In the genomic region with DNA sequence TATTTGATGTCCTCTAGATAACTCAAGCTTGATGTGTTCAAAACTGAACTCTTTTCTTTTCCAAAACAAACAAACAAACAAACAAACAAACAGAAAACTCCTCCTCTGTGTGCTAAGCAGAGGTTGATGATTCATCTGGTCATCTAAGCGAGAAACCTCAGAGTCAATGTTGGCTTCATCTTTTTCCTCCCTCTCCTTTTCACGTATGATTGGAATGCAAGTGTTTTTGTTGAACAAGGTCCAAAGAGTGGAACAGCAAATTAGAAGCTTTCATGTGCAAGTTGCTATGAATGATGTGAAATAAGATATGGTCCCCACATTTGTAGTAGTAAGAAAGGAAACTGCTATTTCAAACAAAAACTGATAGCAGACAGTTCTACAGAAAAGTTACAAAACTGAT, we compare ENCODE assay signal across 12 cellular contexts. TPM values are rescaled to one million over a fixed set of nuclear protein-coding genes. Genes with fewer than 3 reads are reported as not detected.
DNase-seq lines count a peak whose midpoint lies in the region; TF ChIP-seq lines count a peak whose summit lies in the region.
"Had no signal": no experiment of that assay in that cellular context is flagged by ENCODE, and none has a peak within 500 bp of the region (broad histone marks: within the 10 kb centered on the region; RNA-seq: fewer than 3 reads in every experiment).

No MANE protein-coding gene starts in this region.

- H3K9me3 ChIP-seq in OCI-LY7 (ENCODE audit: low read length), result no peaks in the 10 kb centered on the region

- CTCF ChIA-PET in OCI-LY7 (lab: Charles Lee; ENCODE audit: unreplicated experiment), result no interaction called here

- peaks cover 3% of the 10 kb centered on the region for H3K9me3 Mint-ChIP-seq in osteocyte (ENCODE audit: unreplicated experiment)

- no TSS peak for BruUV-seq in OCI-LY7 (replicated peaks; lab: Mats Ljungman, UMichigan)

- H3K27ac ChIP-seq in OCI-LY7 (ENCODE audit: low read depth, low read length, poor library complexity, severe bottlenecking), result no peak overlapping the region
- H3K27ac ChIP-seq: spleen had no signal

- H3K79me2 ChIP-seq in OCI-LY7 (ENCODE audit: insufficient read depth, low read depth, low read length), result no peaks in the 10 kb centered on the region

- DNase-seq in Daoy (ENCODE audit: low read depth) (peak; percentile 72), OCI-LY7 (ENCODE audit: low spot score) (no peak), dedifferentiated amniotic fluid mesenchymal stem cell (ENCODE audit: extremely low spot score) (peak; percentile 95), osteocyte (ENCODE audit: extremely low spot score, unreplicated experiment) (no peak), cerebellar cortex (ENCODE audit: low spot score) (no peak), ureter (ENCODE audit: low spot score) (no peak), dermis blood vessel endothelial cell (no peak)
- DNase-seq in stimulated activated CD4-positive, alpha-beta T cell treated with anti-CD3 and anti-CD28 coated beads, Interleukin-2, amount 100 ng/mL, for 24 hours, result no peak
- DNase-seq: aorta; MM.1S; naive thymus-derived CD4-positive, alpha-beta T cell; spleen had no signal

- no peaks in the 10 kb centered on the region for H3K9me2 ChIP-seq in OCI-LY7 (ENCODE audit: insufficient read depth, low read length)

- H4K20me1 ChIP-seq in OCI-LY7 (ENCODE audit: insufficient read depth, low read length), result no peaks in the 10 kb centered on the region

- TF ChIP-seq CTCF in OCI-LY7 (conservative IDR thresholded peaks at IDR 0.05; ENCODE audit: low read length) (no peak), osteocyte (IDR thresholded peaks at IDR 0.05) (no peak)

- H3K4me3 ChIP-seq in OCI-LY7 (ENCODE audit: low read depth, low read length, poor library complexity, severe bottlenecking), result no peak overlapping the region
- H3K4me3 ChIP-seq: spleen had no signal

- peaks cover 25% of the 10 kb centered on the region for H3K27me3 Mint-ChIP-seq in osteocyte (ENCODE audit: unreplicated experiment)

- POLR2A ChIA-PET in OCI-LY7 (lab: Charles Lee), result no interaction called here

- H3K4me1 ChIP-seq in OCI-LY7 (ENCODE audit: insufficient read depth, low read length, poor library complexity, severe bottlenecking), result no peaks in the 10 kb centered on the region
- H3K4me1 ChIP-seq: spleen had no signal

- H3K36me3 Mint-ChIP-seq in osteocyte (ENCODE audit: unreplicated experiment), result no peaks in the 10 kb centered on the region
- H3K36me3 Mint-ChIP-seq: naive thymus-derived CD4-positive, alpha-beta T cell had no signal

- H3K4me2 ChIP-seq in OCI-LY7 (ENCODE audit: low read length), result no peak overlapping the region

- peak overlapping the region; percentile 26; the same call in 1 of the 2 replicates for H2AFZ ChIP-seq in OCI-LY7 (ENCODE audit: low read length)

- H3K4me1 Mint-ChIP-seq in osteocyte (ENCODE audit: unreplicated experiment), result peaks cover 10% of the 10 kb centered on the region

- intact Hi-C loops in OCI-LY7 (cut with micrococcal nuclease; ENCODE audit: unreplicated experiment), result no loop called here

- no peak overlapping the region for H3K4me3 Mint-ChIP-seq in osteocyte (ENCODE audit: unreplicated experiment)
- H3K4me3 Mint-ChIP-seq: naive thymus-derived CD4-positive, alpha-beta T cell had no signal

- H3K27ac Mint-ChIP-seq in osteocyte (ENCODE audit: unreplicated experiment), result peak overlapping the region; percentile 1
- H3K27ac Mint-ChIP-seq: naive thymus-derived CD4-positive, alpha-beta T cell had no signal

- no peaks in the 10 kb centered on the region for H3K36me3 ChIP-seq in OCI-LY7 (ENCODE audit: insufficient read depth, low read length)
- H3K36me3 ChIP-seq: spleen had no signal

RNA-seq across cellular contexts. Expression of a gene that starts 52.5 kb away (rescaled TPM):
- 0.24 TPM in 1 of 2 replicates, not detected in the other for total RNA-seq in Daoy (2014; rRNA removed; shearing (Covaris generic))
- total RNA-seq in OCI-LY7 (2014; rRNA removed; shearing (Covaris generic)), result not detected in 2 replicates
- total RNA-seq in OCI-LY7 (2022) (not detected in 2 replicates), osteocyte (not detected in 2 replicates), ureter (not detected), dermis blood vessel endothelial cell (not detected in 2 replicates)
- total RNA-seq: naive thymus-derived CD4-positive, alpha-beta T cell; spleen had no signal

Comparison
In these comparisons a context has a peak if more than half of its experiments do, and no peak if none do; other contexts are left out.
1. DNase-seq: peak in Daoy (single experiment) and dedifferentiated amniotic fluid mesenchymal stem cell (single experiment); none in OCI-LY7 (single experiment), osteocyte (single experiment), cerebellar cortex (single experiment), ureter (single experiment), stimulated activated CD4-positive, alpha-beta T cell treated with anti-CD3 and anti-CD28 coated beads, Interleukin-2, amount 100 ng/mL, for 24 hours (0 of 2) and dermis blood vessel endothelial cell (single experiment).